21 cellular contexts compared by ENCODE assay signal in the genomic region with DNA sequence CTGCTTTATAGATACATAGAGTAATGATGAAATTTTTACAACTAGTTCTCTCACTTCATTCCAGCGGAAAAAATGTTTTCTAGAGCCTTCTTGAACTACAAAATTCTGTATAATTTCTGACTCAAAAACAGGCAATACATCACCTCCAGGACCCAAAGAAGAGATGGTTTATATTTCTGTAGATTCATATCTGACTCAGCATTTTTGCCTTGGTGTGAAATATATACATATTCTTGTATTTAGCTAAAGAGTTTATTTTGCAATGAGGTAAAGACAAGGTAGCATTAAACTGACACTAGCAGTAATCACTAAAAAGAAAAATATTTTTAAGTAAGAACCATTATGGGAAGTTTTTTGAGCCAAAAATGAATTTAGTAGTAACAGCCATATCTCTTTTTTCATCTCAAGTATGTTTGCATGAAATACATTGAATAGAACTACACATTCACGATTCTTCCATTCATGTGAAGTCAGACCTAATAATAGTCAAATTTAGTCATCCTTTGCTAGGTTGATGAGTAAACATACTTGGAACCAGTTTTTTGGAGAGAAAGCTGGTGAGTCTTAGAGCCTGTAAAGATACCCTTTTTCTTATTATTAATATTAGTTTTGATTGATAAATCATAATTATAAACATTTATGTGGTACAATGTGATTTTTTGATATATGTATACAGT. TPM values are rescaled to one million over a fixed set of nuclear protein-coding genes. Genes with fewer than 3 reads are reported as not detected.
DNase-seq lines count a peak whose midpoint lies in the region; ATAC-seq, FAIRE-seq and TF ChIP-seq lines count a peak whose summit lies in the region.
"Had no signal": no experiment of that assay in that cellular context is flagged by ENCODE, and none has a peak within 500 bp of the region (broad histone marks: within the 10 kb centered on the region; RNA-seq: fewer than 3 reads in every experiment).

No MANE protein-coding gene starts in this region.

- intact Hi-C loops in PC-3 (cut with micrococcal nuclease) = no loop called here

- BruUV-seq in PC-3 (replicated peaks; lab: Mats Ljungman, UMichigan) = no TSS peak

- H3K4me3 ChIP-seq in PC-3 (ENCODE audit: low read length) (no peak overlapping the region), coronary artery (no peak overlapping the region), osteoblast (ENCODE audit: insufficient read depth, low read length) (no peak overlapping the region)
- H3K4me3 ChIP-seq: body of pancreas, pancreas had no signal

- no peak for TF ChIP-seq POLR2A in GM12891 (IDR thresholded peaks at IDR 0.05; ENCODE audit: low read depth, low read length)

- peak overlapping the region; percentile 45 for H3K4me2 ChIP-seq in PC-3 (ENCODE audit: low read length)
- H3K4me2 ChIP-seq in osteoblast (ENCODE audit: insufficient read depth, low read length) = no peak overlapping the region

- H3K4me1 ChIP-seq in PC-3 (ENCODE audit: insufficient read depth, low read length) = peaks cover 34% of the 10 kb centered on the region
- H3K4me1 ChIP-seq in osteoblast (ENCODE audit: insufficient read depth, low read length) = peaks cover 69% of the 10 kb centered on the region
- H3K4me1 ChIP-seq: body of pancreas, pancreas had no signal

- H2AFZ ChIP-seq in PC-3 (ENCODE audit: low read length) = no peak overlapping the region
- H2AFZ ChIP-seq in osteoblast (ENCODE audit: low read length) = no peak overlapping the region

- H3K9me3 ChIP-seq in PC-3 (ENCODE audit: low read length) = no peaks in the 10 kb centered on the region
- no peaks in the 10 kb centered on the region for H3K9me3 ChIP-seq in osteoblast (ENCODE audit: low read depth, low read length)
- H3K9me3 ChIP-seq: body of pancreas, pancreas had no signal

- no peak overlapping the region for H3K9ac ChIP-seq in PC-3 (ENCODE audit: low read length)

- H3K27me3 ChIP-seq in PC-3 (ENCODE audit: low read length) (no peaks in the 10 kb centered on the region), osteoblast (ENCODE audit: insufficient read depth, low read length) (no peaks in the 10 kb centered on the region)
- H3K27me3 ChIP-seq: body of pancreas, pancreas had no signal

- DNase-seq in AG20443 (ENCODE audit: low spot score) = peak; percentile 21
- DNase-seq in PC-3 = peak; percentile 79
- DNase-seq in coronary artery (ENCODE audit: low spot score) = no peak
- no peak for DNase-seq in osteoblast (ENCODE audit: insufficient read length, low spot score, missing footprints)
- no peak for DNase-seq in DMS114 treated with DMSO at 0.1 percent for 48 hours (lab: John Stamatoyannopoulos, UW; ENCODE audit: unreplicated experiment)
- no peak for DNase-seq in GM12891 (ENCODE audit: insufficient read length, low spot score)
- DNase-seq in middle frontal gyrus (ENCODE audit: extremely low spot score, low spot score) = no peak
- DNase-seq: activated CD4-positive, alpha-beta T cell treated with anti-CD3 and anti-CD28 coated beads, Interleukin-2, amount 50 U/mL, for 1 hour; body of pancreas; KG1; left cardiac atrium; natural killer cell; NCI-H187 treated with DMSO at 0.1 percent for 48 hours; NCI-H2227 treated with DMSO at 0.1 percent for 48 hours; NCI-H82; pancreas; SIG-M5; T-helper 1 cell had no signal

- peak; percentile 87 for ATAC-seq in PC-3
- ATAC-seq: activated T-helper 17 cell treated with anti-CD3 and anti-CD28 coated beads, Interleukin-2, amount 50 U/mL, for 72 hours; body of pancreas; natural killer cell; pancreas; sciatic nerve; stimulated activated effector memory CD8-positive, alpha-beta T cell treated with anti-CD3 and anti-CD28 coated beads, Interleukin-12 subunit alpha, Interleukin-12 subunit beta, amount 100 ng/mL, for 72 hours had no signal

- POLR2A ChIA-PET in PC-3 (lab: Charles Lee; ENCODE audit: unreplicated experiment) = no interaction called here

- H3K27ac ChIP-seq in PC-3 (ENCODE audit: low read length) = peak overlapping the region; percentile 74
- H3K27ac ChIP-seq in coronary artery = peak overlapping the region; percentile 29 to 56
- peak overlapping the region; percentile 50 for H3K27ac ChIP-seq in osteoblast (ENCODE audit: low read depth, low read length)
- H3K27ac ChIP-seq: body of pancreas, pancreas had no signal

- H3K36me3 ChIP-seq in PC-3 (ENCODE audit: low read depth, low read length) (no peaks in the 10 kb centered on the region), osteoblast (ENCODE audit: insufficient read depth, low read length) (peaks cover 49% of the 10 kb centered on the region)
- H3K36me3 ChIP-seq: pancreas had no signal

- CTCF ChIA-PET in PC-3 (lab: Charles Lee) = interaction anchor here (0.6 kb wide), 1 partner anchor 169 kb away, joined by 3 read pairs; no protein-coding TSS in a partner anchor

- H3K79me2 ChIP-seq in PC-3 (ENCODE audit: low read length) (no peaks in the 10 kb centered on the region), osteoblast (ENCODE audit: insufficient read depth, low read length) (peaks cover 91% of the 10 kb centered on the region)

- no peak for FAIRE-seq in GM12891 (lab: Jason Lieb, UNC)
- FAIRE-seq: pancreas had no signal

- no peaks in the 10 kb centered on the region for H4K20me1 ChIP-seq in PC-3 (ENCODE audit: low read length)
- H4K20me1 ChIP-seq in osteoblast (ENCODE audit: insufficient read depth, low read length) = peaks cover 23% of the 10 kb centered on the region

- H3K9me2 ChIP-seq in PC-3 (replicated peaks; ENCODE audit: low read length) = no peaks in the 10 kb centered on the region

- H3F3A ChIP-seq in PC-3 (ENCODE audit: low read length, unreplicated experiment) = no peaks in the 10 kb centered on the region

- TF ChIP-seq CTCF in PC-3 (conservative IDR thresholded peaks at IDR 0.05; ENCODE audit: low read depth, low read length) = no peak
- TF ChIP-seq CTCF in coronary artery (IDR thresholded peaks at IDR 0.05) = no peak
- no peak for TF ChIP-seq CTCF in osteoblast (IDR thresholded peaks at IDR 0.05; ENCODE audit: extremely low read depth, low read depth, low read length)

TF ChIP-seq in GM12891, 5 proteins besides CTCF, POLR2A, EP300 and RAD21:
- TF ChIP-seq POU2F2 (IDR thresholded peaks at IDR 0.05; ENCODE audit: low read depth, low read length) (no peak), PAX5 (IDR thresholded peaks at IDR 0.05; ENCODE audit: insufficient read depth, low read length, severe bottlenecking) (no peak), SPI1 (IDR thresholded peaks at IDR 0.05; ENCODE audit: low read depth, low read length) (no peak), TAF1 (IDR thresholded peaks at IDR 0.05; ENCODE audit: low read depth, low read length) (no peak), POLR2AphosphoS5 (IDR thresholded peaks at IDR 0.05; ENCODE audit: low read depth, low read length) (no peak)

RNA-seq across cellular contexts. Expression of a gene that starts 31.6 kb away (rescaled TPM):
- total RNA-seq in PC-3 (2014; rRNA removed) (2.4 and 3.8 TPM in 2 replicates), osteoblast (311 and 720 TPM in 2 replicates)
- polyA plus RNA-seq in GM12891 (2012; ENCODE audit: low read depth, missing spikeins) = not detected

Comparison
In these comparisons a context has a peak if more than half of its experiments do, and no peak if none do; other contexts are left out.
1. DNase-seq: peak in AG20443 (single experiment) and PC-3 (single experiment); none in coronary artery (single experiment), osteoblast (single experiment), DMS114 treated with DMSO at 0.1 percent for 48 hours (single experiment), GM12891 (single experiment) and middle frontal gyrus (single experiment).
2. RNA of a gene that starts 31.6 kb away (total RNA-seq): 311 to 720 TPM in osteoblast; 2.4 to 3.8 TPM in PC-3; every median in the first group is over 10 times any median in the second.
3. Peak in every context shown above with its lines, with median percentiles within 50 percentile points of each other: H3K27ac ChIP-seq.